ENCODE assay signal across 13 cellular contexts in genomic region chr2:232204457-232204931, GRCh38.
DNase-seq lines count a peak whose midpoint lies in the region; ATAC-seq and TF ChIP-seq lines count a peak whose summit lies in the region.
"Had no signal": no experiment of that assay in that cellular context is flagged by ENCODE, and none has a peak within 500 bp of the region (broad histone marks: within the 10 kb centered on the region; RNA-seq: fewer than 3 reads in every experiment).

No MANE protein-coding gene starts in this region.

- no peak overlapping the region for H4K91ac ChIP-seq in mesenchymal stem cell (ENCODE audit: low read length)

- no peaks in the 10 kb centered on the region for H3K9me3 ChIP-seq in mesenchymal stem cell (ENCODE audit: control insufficient read depth, low read length)
- no peaks in the 10 kb centered on the region for H3K9me3 ChIP-seq in stomach smooth muscle (ENCODE audit: control insufficient read depth in 2 of 2, low read length in 2 of 2)
- H3K9me3 ChIP-seq: Caco-2, MG63 had no signal

- no peak overlapping the region for H3K4me2 ChIP-seq in mesenchymal stem cell (ENCODE audit: low read length, poor library complexity, severe bottlenecking)

- H2BK5ac ChIP-seq in mesenchymal stem cell (ENCODE audit: low read depth, low read length, poor library complexity, severe bottlenecking): peak overlapping the region; percentile 37

- peak overlapping the region; percentile 9 for H3K9ac ChIP-seq in mesenchymal stem cell (ENCODE audit: low read length)
- no peak overlapping the region for H3K9ac ChIP-seq in stomach smooth muscle (ENCODE audit: low read length in 2 of 2)

- H3K27ac ChIP-seq in mesenchymal stem cell (ENCODE audit: low read length, poor library complexity, severe bottlenecking): peak overlapping the region; percentile 68
- H3K27ac ChIP-seq in stomach smooth muscle (ENCODE audit: low read length): peak overlapping the region; percentile 32

- H3K4me3 ChIP-seq in fibroblast of villous mesenchyme (ENCODE audit: low read depth, low read length): no peak overlapping the region
- H3K4me3 ChIP-seq in mesenchymal stem cell (ENCODE audit: insufficient read depth in 1 of 2, low read depth in 1 of 2, low read length in 2 of 2): no peak overlapping the region
- H3K4me3 ChIP-seq in stomach smooth muscle (ENCODE audit: low read length in 2 of 2): peak overlapping the region; percentile 6 to 61
- H3K4me3 ChIP-seq: MG63 had no signal

- H3K9me3 Mint-ChIP-seq in progenitor cell of endocrine pancreas (ENCODE audit: low read depth): no peaks in the 10 kb centered on the region
- H3K9me3 Mint-ChIP-seq: central memory CD8-positive, alpha-beta T cell had no signal

- H3K27me3 Mint-ChIP-seq in progenitor cell of endocrine pancreas: no peaks in the 10 kb centered on the region
- H3K27me3 Mint-ChIP-seq: central memory CD8-positive, alpha-beta T cell had no signal

- H4K8ac ChIP-seq in mesenchymal stem cell (ENCODE audit: low read length): no peak overlapping the region

- H3K27me3 ChIP-seq in mesenchymal stem cell (ENCODE audit: control insufficient read depth in 1 of 2, insufficient read depth in 1 of 2, low read length in 2 of 2) (no peaks in the 10 kb centered on the region), stomach smooth muscle (ENCODE audit: control insufficient read depth in 1 of 2, insufficient read depth in 2 of 2, low read length in 2 of 2) (no peaks in the 10 kb centered on the region)
- H3K27me3 ChIP-seq: MG63 had no signal

- H3K4me1 ChIP-seq in mesenchymal stem cell (ENCODE audit: control insufficient read depth, insufficient read depth, low read depth, low read length) (peaks cover 8% of the 10 kb centered on the region), stomach smooth muscle (ENCODE audit: control insufficient read depth, insufficient read depth, low read length) (peaks cover 15% of the 10 kb centered on the region)
- H3K4me1 ChIP-seq: Caco-2 had no signal

- H3K4me1 Mint-ChIP-seq in progenitor cell of endocrine pancreas (ENCODE audit: low read depth): peaks cover 13% of the 10 kb centered on the region
- H3K4me1 Mint-ChIP-seq: central memory CD8-positive, alpha-beta T cell had no signal

- H3K23ac ChIP-seq in mesenchymal stem cell (ENCODE audit: low read length in 2 of 2): no peak overlapping the region

- peaks cover 9% of the 10 kb centered on the region for H3K79me1 ChIP-seq in mesenchymal stem cell (replicated peaks; ENCODE audit: low read length, poor library complexity, severe bottlenecking)

- peaks cover 6% of the 10 kb centered on the region for H3K36me3 Mint-ChIP-seq in progenitor cell of endocrine pancreas (ENCODE audit: insufficient read depth)

- no peak overlapping the region for H2AFZ ChIP-seq in mesenchymal stem cell (ENCODE audit: low read depth, low read length)

- H3K18ac ChIP-seq in mesenchymal stem cell (ENCODE audit: low read depth in 1 of 2, low read length in 2 of 2): peak overlapping the region in 1 of 2 experiments; percentile 46

- 92% methylated on average over 9 of the region's 9 CpGs for WGBS in mesenchymal stem cell

- TF ChIP-seq CTCF in fibroblast of villous mesenchyme (IDR thresholded peaks at IDR 0.05; ENCODE audit: insufficient read depth, low read depth, low read length) (no peak), progenitor cell of endocrine pancreas (IDR thresholded peaks at IDR 0.05; ENCODE audit: unreplicated experiment) (no peak)

- H3K4me3 Mint-ChIP-seq in progenitor cell of endocrine pancreas (ENCODE audit: low read depth): no peak overlapping the region
- H3K4me3 Mint-ChIP-seq: central memory CD8-positive, alpha-beta T cell had no signal

- H2BK12ac ChIP-seq in mesenchymal stem cell (ENCODE audit: low read length in 2 of 2): peak overlapping the region in 1 of 2 experiments; percentile 54

- no peak for ATAC-seq in GM18502 (IDR thresholded peaks at IDR 0.05; ENCODE audit: poor library complexity, unreplicated experiment)

- H3K4ac ChIP-seq in mesenchymal stem cell (ENCODE audit: low read depth in 1 of 2, low read length in 2 of 2): no peak overlapping the region

- H2AK5ac ChIP-seq in mesenchymal stem cell (ENCODE audit: low read length, severe bottlenecking): peak overlapping the region; percentile 59

- no peak overlapping the region for H3K27ac Mint-ChIP-seq in progenitor cell of endocrine pancreas

- DNase-seq in NCI-H2227 (lab: John Stamatoyannopoulos, UW; ENCODE audit: unreplicated experiment) (peak; percentile 23), fibroblast of villous mesenchyme (ENCODE audit: low read depth) (peak; percentile 33), mesenchymal stem cell (no peak), DMS153 treated with DMSO at 0.1 percent for 48 hours (lab: John Stamatoyannopoulos, UW; ENCODE audit: unreplicated experiment) (no peak), progenitor cell of endocrine pancreas (ENCODE audit: low spot score, unreplicated experiment) (no peak)
- DNase-seq in activated CD4-positive, alpha-beta T cell treated with anti-CD3 and anti-CD28 coated beads for 4 hours: no peak
- DNase-seq: MG63; SHP77 treated with DMSO at 0.1 percent for 48 hours; stimulated activated CD4-positive, alpha-beta T cell treated with anti-CD3 and anti-CD28 coated beads, Interleukin-12 subunit alpha, Interleukin-12 subunit beta, amount 100 ng/mL, for 4 hours had no signal

- peak overlapping the region in 1 of 2 experiments; percentile 19 for H3K14ac ChIP-seq in mesenchymal stem cell (ENCODE audit: low read length in 2 of 2)

- H2BK120ac ChIP-seq in mesenchymal stem cell (ENCODE audit: low read depth, low read length): no peak overlapping the region

- no peak overlapping the region for H2BK15ac ChIP-seq in mesenchymal stem cell (ENCODE audit: low read depth, poor library complexity, severe bottlenecking)

- H3K36me3 ChIP-seq in mesenchymal stem cell (ENCODE audit: control insufficient read depth in 1 of 2, insufficient read depth in 2 of 2, low read depth in 1 of 2, low read length in 2 of 2) (peaks cover 0 to 4% of the 10 kb centered on the region in 2 experiments), stomach smooth muscle (ENCODE audit: control insufficient read depth in 2 of 2, insufficient read depth in 2 of 2, low read length in 2 of 2) (no peaks in the 10 kb centered on the region)
- H3K36me3 ChIP-seq: MG63 had no signal

Comparison
In these comparisons a context has a peak if more than half of its experiments do, and no peak if none do; other contexts are left out.
1. DNase-seq: peak in NCI-H2227 (single experiment) and fibroblast of villous mesenchyme (single experiment); none in mesenchymal stem cell (single experiment), activated CD4-positive, alpha-beta T cell treated with anti-CD3 and anti-CD28 coated beads for 4 hours (0 of 2), DMS153 treated with DMSO at 0.1 percent for 48 hours (single experiment) and progenitor cell of endocrine pancreas (single experiment).
2. H3K4me3 ChIP-seq: peak in stomach smooth muscle (2 of 2); none in fibroblast of villous mesenchyme (single experiment) and mesenchymal stem cell (0 of 2).